In genomic region chr6:166952567-166953464, GRCh38 we compare ENCODE assay signal across 13 cellular contexts.
DNase-seq lines count a peak whose midpoint lies in the region; ATAC-seq lines count a peak whose summit lies in the region.
"Had no signal": no experiment of that assay in that cellular context is flagged by ENCODE, and none has a peak within 500 bp of the region (broad histone marks: within the 10 kb centered on the region; RNA-seq: fewer than 3 reads in every experiment).

No MANE protein-coding gene starts in this region.

- peaks cover 73% of the 10 kb centered on the region for H3K4me1 Mint-ChIP-seq in activated T-cell treated with anti-CD3 and anti-CD28 coated beads, Interleukin-2, amount 50 U/mL, for 24 hours (ENCODE audit: low read depth)
- H3K4me1 Mint-ChIP-seq in stimulated activated memory B cell treated with anti-CD40 and anti-IgM and Interleukin-4, amounts not matched to agents 10 μg/mL and 1 μg/mL and 100 μg/mL, for 72 hours, result peaks cover 75% of the 10 kb centered on the region

- DNase-seq in activated T-cell treated with anti-CD3 and anti-CD28 coated beads, Interleukin-2, amount 50 U/mL, for 24 hours, result no peak
- peak in 2 of 3 donors; percentile 19 to 34 for DNase-seq in effector memory CD4-positive, alpha-beta T cell
- no peak for DNase-seq in Kasumi-1 (lab: John Stamatoyannopoulos, UW)
- DNase-seq in SHP77 treated with DMSO at 0.1 percent for 48 hours (lab: John Stamatoyannopoulos, UW), result no peak
- no peak for DNase-seq in foreskin melanocyte
- DNase-seq: COR-L47, HFFc6, mesenchymal stem cell, NCI-H1105 treated with DMSO at 0.1 percent for 48 hours, NCI-H446 had no signal

- H3K27me3 ChIP-seq in effector memory CD4-positive, alpha-beta T cell (replicated peaks; ENCODE audit: control insufficient read depth, insufficient read depth, low read length, poor library complexity, severe bottlenecking), result no peaks in the 10 kb centered on the region

- no peak for ATAC-seq in stimulated activated memory B cell treated with anti-CD40 and anti-IgM and Interleukin-4, amounts not matched to agents 10 μg/mL and 1 μg/mL and 100 μg/mL, for 72 hours
- ATAC-seq in HG03139 (IDR thresholded peaks at IDR 0.05; ENCODE audit: unreplicated experiment), result no peak

- no peak overlapping the region for H3K4me3 ChIP-seq in effector memory CD4-positive, alpha-beta T cell (ENCODE audit: insufficient read depth, low read depth, low read length, poor library complexity, severe bottlenecking)

- H3K36me3 Mint-ChIP-seq in activated T-cell treated with anti-CD3 and anti-CD28 coated beads, Interleukin-2, amount 50 U/mL, for 24 hours (ENCODE audit: low read depth), result peaks cover 66% of the 10 kb centered on the region
- H3K36me3 Mint-ChIP-seq in stimulated activated memory B cell treated with anti-CD40 and anti-IgM and Interleukin-4, amounts not matched to agents 10 μg/mL and 1 μg/mL and 100 μg/mL, for 72 hours, result peaks cover 12% of the 10 kb centered on the region

- H3K27ac Mint-ChIP-seq in activated T-cell treated with anti-CD3 and anti-CD28 coated beads, Interleukin-2, amount 50 U/mL, for 24 hours, result peak overlapping the region; percentile 94
- H3K27ac Mint-ChIP-seq in stimulated activated memory B cell treated with anti-CD40 and anti-IgM and Interleukin-4, amounts not matched to agents 10 μg/mL and 1 μg/mL and 100 μg/mL, for 72 hours, result peak overlapping the region; percentile 97
- H3K27ac Mint-ChIP-seq: HFFc6 had no signal

- peaks cover 67% of the 10 kb centered on the region for H3K4me1 ChIP-seq in effector memory CD4-positive, alpha-beta T cell (ENCODE audit: control insufficient read depth, insufficient read depth, low read length, poor library complexity, severe bottlenecking)

- peaks cover 10% of the 10 kb centered on the region for H3K36me3 ChIP-seq in KOPT-K1 (ENCODE audit: insufficient read depth, low read length)
- H3K36me3 ChIP-seq in effector memory CD4-positive, alpha-beta T cell (ENCODE audit: control insufficient read depth, insufficient read depth, low read length), result peaks cover 9% of the 10 kb centered on the region

- H3K27ac ChIP-seq in KOPT-K1 (ENCODE audit: low read depth, low read length, poor library complexity, severe bottlenecking), result peak overlapping the region; percentile 55
- peak overlapping the region; percentile 82 for H3K27ac ChIP-seq in effector memory CD4-positive, alpha-beta T cell (ENCODE audit: insufficient read depth, low read length, poor library complexity, severe bottlenecking)

- no peaks in the 10 kb centered on the region for H3K9me3 ChIP-seq in KOPT-K1 (ENCODE audit: insufficient read depth, low read length, poor library complexity, severe bottlenecking)
- no peaks in the 10 kb centered on the region for H3K9me3 ChIP-seq in effector memory CD4-positive, alpha-beta T cell (ENCODE audit: control insufficient read depth, low read length)

- peak overlapping the region; percentile 90 for H3K4me3 Mint-ChIP-seq in activated T-cell treated with anti-CD3 and anti-CD28 coated beads, Interleukin-2, amount 50 U/mL, for 24 hours
- no peak overlapping the region for H3K4me3 Mint-ChIP-seq in stimulated activated memory B cell treated with anti-CD40 and anti-IgM and Interleukin-4, amounts not matched to agents 10 μg/mL and 1 μg/mL and 100 μg/mL, for 72 hours
- H3K4me3 Mint-ChIP-seq: HFFc6 had no signal

- no peaks in the 10 kb centered on the region for H3K9me3 Mint-ChIP-seq in activated T-cell treated with anti-CD3 and anti-CD28 coated beads, Interleukin-2, amount 50 U/mL, for 24 hours
- H3K9me3 Mint-ChIP-seq in stimulated activated memory B cell treated with anti-CD40 and anti-IgM and Interleukin-4, amounts not matched to agents 10 μg/mL and 1 μg/mL and 100 μg/mL, for 72 hours, result no peaks in the 10 kb centered on the region
- H3K9me3 Mint-ChIP-seq: HFFc6 had no signal

- no peaks in the 10 kb centered on the region for H3K27me3 Mint-ChIP-seq in activated T-cell treated with anti-CD3 and anti-CD28 coated beads, Interleukin-2, amount 50 U/mL, for 24 hours
- no peaks in the 10 kb centered on the region for H3K27me3 Mint-ChIP-seq in stimulated activated memory B cell treated with anti-CD40 and anti-IgM and Interleukin-4, amounts not matched to agents 10 μg/mL and 1 μg/mL and 100 μg/mL, for 72 hours

Comparison
In these comparisons a context has a peak if more than half of its experiments do, and no peak if none do; other contexts are left out.
1. DNase-seq: peak in effector memory CD4-positive, alpha-beta T cell (2 of 3); none in activated T-cell treated with anti-CD3 and anti-CD28 coated beads, Interleukin-2, amount 50 U/mL, for 24 hours (single experiment), Kasumi-1 (0 of 2), SHP77 treated with DMSO at 0.1 percent for 48 hours (single experiment) and foreskin melanocyte (single experiment).